Comparison of ENCODE assay signal across 12 cellular contexts in genomic region chr5:61163905-61164304, GRCh38. TPM values are rescaled to one million over a fixed set of nuclear protein-coding genes. Genes with fewer than 3 reads are reported as not detected.
DNase-seq lines count a peak whose midpoint lies in the region; ATAC-seq and TF ChIP-seq lines count a peak whose summit lies in the region.
"Had no signal": no experiment of that assay in that cellular context is flagged by ENCODE, and none has a peak within 500 bp of the region (broad histone marks: within the 10 kb centered on the region; RNA-seq: fewer than 3 reads in every experiment).

No MANE protein-coding gene starts in this region.

- H2AFZ ChIP-seq in smooth muscle cell (ENCODE audit: low read depth): no peak overlapping the region

- peaks cover 6% of the 10 kb centered on the region for H4K20me1 ChIP-seq in smooth muscle cell (ENCODE audit: low read depth)

- peaks cover 68% of the 10 kb centered on the region for H3K79me2 ChIP-seq in smooth muscle cell (ENCODE audit: low read depth)

- H3K9me3 ChIP-seq in cardiac muscle cell (ENCODE audit: low read depth) (no peaks in the 10 kb centered on the region), iPS-18c (ENCODE audit: control insufficient read depth, insufficient read depth, low read length) (no peaks in the 10 kb centered on the region), smooth muscle cell (replicated peaks; ENCODE audit: low read depth) (no peaks in the 10 kb centered on the region)
- H3K9me3 ChIP-seq: adrenal gland, right atrium auricular region had no signal

- intact Hi-C loops in Right ventricle myocardium superior (cut with DNase I): loop anchor here (5.0 kb wide), 1 partner anchor 168 kb away; the partner anchor contains the start of gene ZSWIM6

- H3K27me3 ChIP-seq in cardiac muscle cell (no peaks in the 10 kb centered on the region), smooth muscle cell (ENCODE audit: low read depth) (no peaks in the 10 kb centered on the region)
- H3K27me3 ChIP-seq: adrenal gland, right atrium auricular region had no signal

- peaks cover 10% of the 10 kb centered on the region for H3K4me1 ChIP-seq in cardiac muscle cell (ENCODE audit: low read depth)
- peaks cover 24% of the 10 kb centered on the region for H3K4me1 ChIP-seq in smooth muscle cell (ENCODE audit: low read depth)

- ATAC-seq in Right ventricle myocardium superior (ENCODE audit: poor library complexity): no peak
- no peak for ATAC-seq in esophagus mucosa

- DNase-seq in cardiac muscle cell (ENCODE audit: low read depth in 1 of 2, low spot score in 1 of 2) (no peak), Right ventricle myocardium superior (no peak), RKO (ENCODE audit: low spot score) (peak; percentile 47), smooth muscle cell (lab: John Stamatoyannopoulos, UW; ENCODE audit: unreplicated experiment) (no peak), nucleus accumbens (lab: John Stamatoyannopoulos, UW) (no peak), HPDE6-E6E7 (ENCODE audit: extremely low spot score) (no peak)
- DNase-seq: adrenal gland; effector memory CD4-positive, alpha-beta T cell; NCI-H187 had no signal

- no peaks in the 10 kb centered on the region for H3F3A ChIP-seq in smooth muscle cell (ENCODE audit: low read depth)

- H3K27ac ChIP-seq in cardiac muscle cell (no peak overlapping the region), smooth muscle cell (ENCODE audit: low read depth) (peak overlapping the region; percentile 81)

- H3K4me3 ChIP-seq in cardiac muscle cell (peak overlapping the region; percentile 80), iPS-18c (ENCODE audit: insufficient read depth, low read depth, low read length) (peak overlapping the region; percentile 32; the same call in 1 of the 2 replicates), smooth muscle cell (peak overlapping the region; percentile 69)

- TF ChIP-seq CTCF in cardiac muscle cell (IDR thresholded peaks at IDR 0.05; ENCODE audit: low read depth, low read length): no peak
- TF ChIP-seq CTCF in smooth muscle cell (IDR thresholded peaks at IDR 0.05; ENCODE audit: borderline replicate concordance, insufficient read depth, poor library complexity, severe bottlenecking): no peak

- H3K36me3 ChIP-seq in cardiac muscle cell (peaks cover 7% of the 10 kb centered on the region), smooth muscle cell (ENCODE audit: low read depth) (peaks cover 5% of the 10 kb centered on the region)

- H3K4me2 ChIP-seq in smooth muscle cell: peak overlapping the region; percentile 86

- WGBS in smooth muscle cell (ENCODE audit: low lambda C conversion rate): 98% methylated on average over 13 of the region's 13 CpGs

- no peak overlapping the region for H3K9ac ChIP-seq in smooth muscle cell (ENCODE audit: low read depth)

RNA-seq across cellular contexts. Expression of gene SMIM15, which starts 1.6 kb away (rescaled TPM):
- total RNA-seq in cardiac muscle cell: 34.3 and 36.0 TPM in 2 replicates
- 32.8 and 42.0 TPM in 2 replicates for polyA plus RNA-seq in cardiac muscle cell
- total RNA-seq in Right ventricle myocardium superior: 19.2 TPM
- 47.5 and 52.2 TPM in 2 replicates for total RNA-seq in smooth muscle cell
- polyA plus RNA-seq in smooth muscle cell: 46.5 and 51.4 TPM in 2 replicates
- 54.7 TPM for total RNA-seq in esophagus mucosa
